8 cellular contexts compared by ENCODE assay signal in genomic region chr12:26114720-26115406, GRCh38. TPM values are rescaled to one million over a fixed set of nuclear protein-coding genes. Genes with fewer than 3 reads are reported as not detected.
DNase-seq lines count a peak whose midpoint lies in the region; ATAC-seq, FAIRE-seq and TF ChIP-seq lines count a peak whose summit lies in the region.

No MANE protein-coding gene starts in this region.

- CTCF ChIA-PET in Calu3 (lab: Charles Lee): interaction anchor here (1.7 kb wide), 1 partner anchor 59 kb away, joined by 5 read pairs; no protein-coding TSS in a partner anchor

- DNase-seq in Calu3 (no peak), RWPE2 (ENCODE audit: low spot score) (no peak), esophagus muscularis mucosa (ENCODE audit: extremely low spot score) (no peak), pancreas (no peak), NCI-H1105 treated with DMSO at 0.1 percent for 48 hours (lab: John Stamatoyannopoulos, UW) (no peak)
- no peak for DNase-seq in effector CD4-positive, alpha-beta T cell
- DNase-seq in NK-92 treated with Interleukin-12 subunit alpha and Interleukin-12 subunit beta, amount 100 ng/mL, for 24 hours (lab: John Stamatoyannopoulos, UW): no peak

- H3K9me3 Mint-ChIP-seq in Calu3 (ENCODE audit: low read depth, unreplicated experiment): no peaks in the 10 kb centered on the region

- intact Hi-C loops in Calu3 (cut with micrococcal nuclease; ENCODE audit: unreplicated experiment): loop anchor here (2.0 to 5.0 kb wide), 2 partner anchors 14 to 412 kb away; no protein-coding TSS in a partner anchor
- intact Hi-C loops in esophagus muscularis mucosa (cut with DNase I): loop anchor here (5.0 kb wide), 2 partner anchors 153 to 517 kb away; no protein-coding TSS in a partner anchor
- intact Hi-C loops in pancreas (cut with DNase I): no loop called here

- peaks cover 14% of the 10 kb centered on the region for H3K36me3 Mint-ChIP-seq in Calu3 (ENCODE audit: insufficient read depth, unreplicated experiment)

- no peak for ATAC-seq in RWPE2 (ENCODE audit: low read depth)
- peak in 2 of 4 donors; percentile 0 to 1 for ATAC-seq in pancreas
- ATAC-seq in GM18909 (IDR thresholded peaks at IDR 0.05; ENCODE audit: poor library complexity, unreplicated experiment): no peak

- no peak for TF ChIP-seq POLR2A in esophagus muscularis mucosa (IDR thresholded peaks at IDR 0.05; ENCODE audit: low read depth)

- H3K27me3 Mint-ChIP-seq in Calu3 (ENCODE audit: unreplicated experiment): no peaks in the 10 kb centered on the region

- H3K4me1 ChIP-seq in RWPE2 (ENCODE audit: insufficient read depth, poor library complexity, severe bottlenecking): peaks cover 5% of the 10 kb centered on the region
- peaks cover 31 to 62% (median 57%) of the 10 kb centered on the region in 4 donors for H3K4me1 ChIP-seq in esophagus muscularis mucosa
- peaks cover 0 to 18% (median 12%) of the 10 kb centered on the region in 3 donors for H3K4me1 ChIP-seq in pancreas

- no peak for TF ChIP-seq EP300 in esophagus muscularis mucosa (IDR thresholded peaks at IDR 0.05)

- peak overlapping the region; percentile 34 for H3K4me3 ChIP-seq in RWPE2 (ENCODE audit: severe bottlenecking)
- H3K4me3 ChIP-seq in esophagus muscularis mucosa: peak overlapping the region; percentile 54 to 65 (median 58)
- H3K4me3 ChIP-seq in pancreas: peak overlapping the region in 2 of 4 donors; percentile 47 to 50

- no TSS peak for BruUV-seq in Calu3 (replicated peaks; lab: Mats Ljungman, UMichigan)

- H3K27ac Mint-ChIP-seq in Calu3 (ENCODE audit: unreplicated experiment): peak overlapping the region; percentile 79

- H3K9me3 ChIP-seq in RWPE2 (ENCODE audit: severe bottlenecking): no peaks in the 10 kb centered on the region
- no peaks in the 10 kb centered on the region for H3K9me3 ChIP-seq in esophagus muscularis mucosa
- H3K9me3 ChIP-seq in pancreas: no peaks in the 10 kb centered on the region

- TF ChIP-seq CTCF in Calu3 (IDR thresholded peaks at IDR 0.05; ENCODE audit: unreplicated experiment) (no peak), RWPE2 (IDR thresholded peaks at IDR 0.05; ENCODE audit: poor library complexity, severe bottlenecking) (no peak), esophagus muscularis mucosa (IDR thresholded peaks at IDR 0.05) (no peak), pancreas (IDR thresholded peaks at IDR 0.05) (no peak)

- 49% methylated on average over 13 of the region's 13 CpGs for WGBS in esophagus muscularis mucosa
- 8 to 11% methylated on average over 13 of the region's 13 CpGs for WGBS in pancreas, 2 donors

- H3K4me3 Mint-ChIP-seq in Calu3 (ENCODE audit: low read depth, unreplicated experiment): peak overlapping the region; percentile 71

- peaks cover 29% of the 10 kb centered on the region for H3K4me1 Mint-ChIP-seq in Calu3 (ENCODE audit: low read depth, unreplicated experiment)

- no peak for FAIRE-seq in pancreas (lab: Jason Lieb, UNC)

- H3K27ac ChIP-seq in RWPE2 (ENCODE audit: poor library complexity, severe bottlenecking): peak overlapping the region; percentile 40
- H3K27ac ChIP-seq in esophagus muscularis mucosa (replicated peaks in 1 of 4): peak overlapping the region; percentile 89 to 97 (median 94)
- H3K27ac ChIP-seq in pancreas: peak overlapping the region; percentile 93 to 97 (median 94)

- H3K27me3 ChIP-seq in RWPE2 (ENCODE audit: insufficient read depth, poor library complexity, severe bottlenecking) (no peaks in the 10 kb centered on the region), esophagus muscularis mucosa (no peaks in the 10 kb centered on the region), pancreas (no peaks in the 10 kb centered on the region)

- H3K36me3 ChIP-seq in RWPE2 (ENCODE audit: low read depth): no peaks in the 10 kb centered on the region
- H3K36me3 ChIP-seq in esophagus muscularis mucosa: no peaks in the 10 kb centered on the region
- no peaks in the 10 kb centered on the region for H3K36me3 ChIP-seq in pancreas

RNA-seq across cellular contexts. Expression of gene BHLHE41, which starts 10.0 kb away (rescaled TPM):
- total RNA-seq in Calu3 (2022): 44.1 and 54.1 TPM in 2 replicates
- 10 to 100 TPM in 3 of 4 donors, 1 to 10 TPM in 1; 6.3 to 20.0 (median 14.8) TPM for total RNA-seq in esophagus muscularis mucosa
- total RNA-seq in pancreas: 10 to 100 TPM in 4 of 6 donors, 1 to 10 TPM in 2; 6.8 to 29.4 (median 10.9) TPM
- 10 to 100 TPM in 1 of 2 donors, 1 to 10 TPM in 1; 3.8 to 12.1 TPM for polyA plus RNA-seq in pancreas

Comparison
In these comparisons a context has a peak if more than half of its experiments do, and no peak if none do; other contexts are left out.
1. H3K27ac ChIP-seq: peak in every context shown above with its lines; median percentile 94 in pancreas; 94 in esophagus muscularis mucosa; 40 in RWPE2.
2. intact Hi-C loops: an anchor here in Calu3 (2.0 to 5.0 kb wide) and esophagus muscularis mucosa (5.0 kb wide); none called in pancreas.